24 cellular contexts compared by ENCODE assay signal in genomic region chr1:209597496-209597895, GRCh38. TPM values are rescaled to one million over a fixed set of nuclear protein-coding genes. Genes with fewer than 3 reads are reported as not detected.
"Had no signal": no experiment of that assay in that cellular context is flagged by ENCODE, and none has a peak within 500 bp of the region (broad histone marks: within the 10 kb centered on the region; RNA-seq: fewer than 3 reads in every experiment).

No MANE protein-coding gene starts in this region.

- H3K36me3 Mint-ChIP-seq: naive B cell; stimulated activated effector memory CD8-positive, alpha-beta T cell treated with anti-CD3 and anti-CD28 coated beads, Interleukin-12 subunit alpha, Interleukin-12 subunit beta, amount 100 ng/mL, for 72 hours had no signal

- DNase-seq: cortex of kidney; effector memory CD4-positive, alpha-beta T cell; foreskin melanocyte; head of caudate nucleus; left colon; left ventricle myocardium superior; mesendoderm; naive B cell; retina; right lobe of liver; stimulated activated CD4-positive, alpha-beta T cell treated with anti-CD3 and anti-CD28 coated beads, Interleukin-4, amount 100 ng/mL, for 1 hour; stimulated activated CD8-positive, alpha-beta memory T cell treated with anti-CD3 and anti-CD28 coated beads, Interleukin-4, amount 100 ng/mL, for 48 hours; stimulated activated naive CD8-positive, alpha-beta T cell treated with anti-CD3 and anti-CD28 coated beads, Interleukin-15, Interleukin-2, amounts not matched to agents 100 U/mL and 50 U/mL, for 24 hours; thyroid gland; upper lobe of left lung; uterus had no signal

- H3K9me3 ChIP-seq: prostate gland, right lobe of liver, suprapubic skin, thyroid gland, upper lobe of left lung, uterus had no signal

- H3K4me3 ChIP-seq: hepatocyte, lung, prostate gland, right lobe of liver, suprapubic skin, thyroid gland, upper lobe of left lung, uterus had no signal

- H3K27ac Mint-ChIP-seq: naive B cell; stimulated activated effector memory CD8-positive, alpha-beta T cell treated with anti-CD3 and anti-CD28 coated beads, Interleukin-12 subunit alpha, Interleukin-12 subunit beta, amount 100 ng/mL, for 72 hours had no signal

- H3K27me3 ChIP-seq: right lobe of liver, thyroid gland, upper lobe of left lung, uterus had no signal

- H3K9me3 Mint-ChIP-seq: nephron; stimulated activated effector memory CD8-positive, alpha-beta T cell treated with anti-CD3 and anti-CD28 coated beads, Interleukin-12 subunit alpha, Interleukin-12 subunit beta, amount 100 ng/mL, for 72 hours had no signal

- H3K36me3 ChIP-seq: prostate gland, right lobe of liver, suprapubic skin, thyroid gland, upper lobe of left lung, uterus had no signal

- H3K4me3 Mint-ChIP-seq: naive B cell; nephron; stimulated activated effector memory CD8-positive, alpha-beta T cell treated with anti-CD3 and anti-CD28 coated beads, Interleukin-12 subunit alpha, Interleukin-12 subunit beta, amount 100 ng/mL, for 72 hours had no signal

- H3K27ac ChIP-seq: hepatocyte, parathyroid adenoma, prostate gland, right lobe of liver, suprapubic skin, thyroid gland, upper lobe of left lung, uterus had no signal

- H3K4me2 ChIP-seq: hepatocyte had no signal

- H3K9ac ChIP-seq: parathyroid adenoma had no signal

- H2AFZ ChIP-seq: hepatocyte, parathyroid adenoma had no signal

- H3K4me1 Mint-ChIP-seq: naive B cell; stimulated activated effector memory CD8-positive, alpha-beta T cell treated with anti-CD3 and anti-CD28 coated beads, Interleukin-12 subunit alpha, Interleukin-12 subunit beta, amount 100 ng/mL, for 72 hours had no signal

- ATAC-seq: left colon; left ventricle myocardium superior; right lobe of liver; stimulated activated naive CD8-positive, alpha-beta T cell treated with anti-CD3 and anti-CD28 coated beads, Interleukin-15, Interleukin-2, amounts not matched to agents 100 U/mL and 50 U/mL, for 24 hours had no signal

- H3K4me1 ChIP-seq: parathyroid adenoma, prostate gland, right lobe of liver, suprapubic skin, thyroid gland, upper lobe of left lung, uterus had no signal

- H3K79me2 ChIP-seq: hepatocyte, parathyroid adenoma had no signal

RNA-seq across cellular contexts. Expression of gene CAMK1G, which starts 14.0 kb away (rescaled TPM):
- total RNA-seq: left ventricle myocardium superior, omental fat pad, thyroid gland had no signal
